32 cellular contexts compared by ENCODE assay signal in genomic region chr2:39535606-39536185, GRCh38.
"Had no signal": no experiment of that assay in that cellular context is flagged by ENCODE, and none has a peak within 500 bp of the region (broad histone marks: within the 10 kb centered on the region; RNA-seq: fewer than 3 reads in every experiment).

No MANE protein-coding gene starts in this region.

- H3K4me1 Mint-ChIP-seq: activated naive CD4-positive, alpha-beta T cell treated with anti-CD3 and anti-CD28 coated beads, Interleukin-2, amount 10 ng/mL, durations not matched to agents 7 days and 5 days; central memory CD8-positive, alpha-beta T cell had no signal

- H3K27me3 Mint-ChIP-seq: activated naive CD8-positive, alpha-beta T cell treated with anti-CD3 and anti-CD28 coated beads for 36 hours had no signal

- H3K27me3 ChIP-seq: brain microvascular endothelial cell, cardiac muscle cell, MG63 had no signal

- H3K4me3 ChIP-seq: cardiac muscle cell, MG63, PC-9 had no signal

- H3K27ac Mint-ChIP-seq: activated CD4-positive, alpha-beta T cell treated with anti-CD3 and anti-CD28 coated beads, Interleukin-2, amount 10 ng/mL, durations not matched to agents 7 days and 5 days; activated CD8-positive, alpha-beta T cell treated with anti-CD3 and anti-CD28 coated beads, Interleukin-2, amount 10 ng/mL, durations not matched to agents 7 days and 5 days; activated naive CD4-positive, alpha-beta T cell treated with anti-CD3 and anti-CD28 coated beads, Interleukin-2, amount 10 ng/mL, durations not matched to agents 7 days and 5 days; activated naive CD8-positive, alpha-beta T cell treated with anti-CD3 and anti-CD28 coated beads for 36 hours; activated T-cell treated with anti-CD3 and anti-CD28 coated beads, Interleukin-2, amount 50 U/mL, for 24 hours had no signal

- H2AFZ ChIP-seq: PC-9 had no signal

- H3K36me3 ChIP-seq: brain microvascular endothelial cell, cardiac muscle cell, MG63, WERI-Rb-1 had no signal

- H3K4me2 ChIP-seq: PC-9 had no signal

- H3K4me3 Mint-ChIP-seq: activated CD4-positive, alpha-beta T cell treated with anti-CD3 and anti-CD28 coated beads, Interleukin-2, amount 10 ng/mL, durations not matched to agents 7 days and 5 days; activated CD8-positive, alpha-beta T cell treated with anti-CD3 and anti-CD28 coated beads, Interleukin-2, amount 10 ng/mL, durations not matched to agents 7 days and 5 days; activated naive CD4-positive, alpha-beta T cell treated with anti-CD3 and anti-CD28 coated beads, Interleukin-2, amount 10 ng/mL, durations not matched to agents 7 days and 5 days; activated naive CD8-positive, alpha-beta T cell treated with anti-CD3 and anti-CD28 coated beads for 36 hours; activated T-cell treated with anti-CD3 and anti-CD28 coated beads, Interleukin-2, amount 50 U/mL, for 24 hours; central memory CD8-positive, alpha-beta T cell had no signal

- H3K9me3 Mint-ChIP-seq: activated CD4-positive, alpha-beta T cell treated with anti-CD3 and anti-CD28 coated beads, Interleukin-2, amount 10 ng/mL, durations not matched to agents 7 days and 5 days; activated naive CD8-positive, alpha-beta T cell treated with anti-CD3 and anti-CD28 coated beads for 36 hours; central memory CD8-positive, alpha-beta T cell had no signal

- FAIRE-seq: RCC 7860 had no signal

- H3K27ac ChIP-seq: brain microvascular endothelial cell, cardiac muscle cell, PC-9, RWPE1, WERI-Rb-1 had no signal

- DNase-seq: activated CD4-positive, alpha-beta T cell treated with anti-CD3 and anti-CD28 coated beads, Interleukin-2, amount 10 ng/mL, durations not matched to agents 7 days and 5 days; activated CD4-positive, alpha-beta T cell treated with anti-CD3 and anti-CD28 coated beads, Interleukin-2, amount 50 U/mL, for 48 hours; activated CD8-positive, alpha-beta T cell treated with anti-CD3 and anti-CD28 coated beads, Interleukin-2, amount 10 ng/mL, durations not matched to agents 7 days and 5 days; activated effector memory CD4-positive, alpha-beta T cell treated with Interleukin-2 at 50 U/mL for 16 hours; activated naive CD4-positive, alpha-beta T cell treated with anti-CD3 and anti-CD28 coated beads, Interleukin-2, amount 10 ng/mL, durations not matched to agents 7 days and 5 days; activated naive CD8-positive, alpha-beta T cell treated with anti-CD3 and anti-CD28 coated beads for 36 hours; activated T-cell treated with anti-CD3 and anti-CD28 coated beads, Interleukin-2, amount 50 U/mL, for 24 hours; amniotic stem cell; aorta; brain microvascular endothelial cell; Karpas-422; MG63; NCI-H1048; NCI-H1105 treated with DMSO at 0.1 percent for 48 hours; NCI-H1436; NCI-H1694; NCI-H1930; NCI-H2081 treated with DMSO at 0.1 percent for 48 hours; NCI-H226; NCI-H446 treated with DMSO at 0.1 percent for 48 hours; NCI-H524; PC-9; SIG-M5; SW 1271; T1000; WERI-Rb-1 had no signal

- ATAC-seq: activated CD8-positive, alpha-beta T cell treated with anti-CD3 and anti-CD28 coated beads, Interleukin-2, amount 10 ng/mL, durations not matched to agents 7 days and 5 days; Right ventricle myocardium inferior; SK-N-SH treated with all-trans-retinoic acid at 6 μM for 48 hours had no signal

- H3K36me3 Mint-ChIP-seq: activated naive CD4-positive, alpha-beta T cell treated with anti-CD3 and anti-CD28 coated beads, Interleukin-2, amount 10 ng/mL, durations not matched to agents 7 days and 5 days; activated naive CD8-positive, alpha-beta T cell treated with anti-CD3 and anti-CD28 coated beads for 36 hours had no signal

- H3K9me3 ChIP-seq: MG63 had no signal
